8 cellular contexts compared by ENCODE assay signal in genomic region chr7:10412426-10413019, GRCh38.
DNase-seq lines count a peak whose midpoint lies in the region; ATAC-seq and TF ChIP-seq lines count a peak whose summit lies in the region.

No MANE protein-coding gene starts in this region.

- DNase-seq in BE2C (peak; percentile 54), GM13977 (ENCODE audit: low spot score) (peak; percentile 26), NCI-H1694 (lab: John Stamatoyannopoulos, UW) (peak; percentile 48), iPS DF 6.9 (ENCODE audit: low read depth, low spot score) (peak; percentile 22), type B pancreatic cell (ENCODE audit: extremely low spot score, unreplicated experiment) (no peak)
- peak; percentile 31 for DNase-seq in activated CD8-positive, alpha-beta T cell treated with anti-CD3 and anti-CD28 coated beads for 36 hours
- DNase-seq in effector memory CD8-positive, alpha-beta T cell: no peak

- H3K36me3 ChIP-seq in BE2C: no peaks in the 10 kb centered on the region
- H3K36me3 ChIP-seq in iPS DF 6.9 (ENCODE audit: control insufficient read depth, insufficient read depth, low read length): no peaks in the 10 kb centered on the region

- H3K4me3 ChIP-seq in BE2C (ENCODE audit: low read depth, low read length) (no peak overlapping the region), iPS DF 6.9 (ENCODE audit: low read length) (no peak overlapping the region)

- H3K9me3 Mint-ChIP-seq in activated CD8-positive, alpha-beta T cell treated with anti-CD3 and anti-CD28 coated beads for 36 hours: no peaks in the 10 kb centered on the region
- no peaks in the 10 kb centered on the region for H3K9me3 Mint-ChIP-seq in type B pancreatic cell
- H3K9me3 Mint-ChIP-seq in effector memory CD8-positive, alpha-beta T cell: no peaks in the 10 kb centered on the region

- H3K4me1 Mint-ChIP-seq in activated CD8-positive, alpha-beta T cell treated with anti-CD3 and anti-CD28 coated beads for 36 hours (ENCODE audit: low read depth): no peaks in the 10 kb centered on the region
- no peaks in the 10 kb centered on the region for H3K4me1 Mint-ChIP-seq in type B pancreatic cell (ENCODE audit: unreplicated experiment)
- no peaks in the 10 kb centered on the region for H3K4me1 Mint-ChIP-seq in effector memory CD8-positive, alpha-beta T cell (ENCODE audit: low read depth in 2 of 2)

- no peak overlapping the region for H3K4me3 Mint-ChIP-seq in activated CD8-positive, alpha-beta T cell treated with anti-CD3 and anti-CD28 coated beads for 36 hours
- H3K4me3 Mint-ChIP-seq in type B pancreatic cell: no peak overlapping the region
- H3K4me3 Mint-ChIP-seq in effector memory CD8-positive, alpha-beta T cell: no peak overlapping the region

- intact Hi-C loops in activated CD8-positive, alpha-beta T cell treated with anti-CD3 and anti-CD28 coated beads for 36 hours (cut with micrococcal nuclease): loop anchor here (10.0 kb wide), 1 partner anchor 472 kb away; no protein-coding TSS in a partner anchor

- H3K4me1 ChIP-seq in BE2C (no peaks in the 10 kb centered on the region), iPS DF 6.9 (ENCODE audit: control insufficient read depth, insufficient read depth, low read length) (no peaks in the 10 kb centered on the region)

- H3K9me3 ChIP-seq in BE2C: no peaks in the 10 kb centered on the region
- no peaks in the 10 kb centered on the region for H3K9me3 ChIP-seq in iPS DF 6.9 (ENCODE audit: control insufficient read depth, insufficient read depth, low read length)

- POLR2A ChIA-PET in activated CD8-positive, alpha-beta T cell treated with anti-CD3 and anti-CD28 coated beads for 36 hours (lab: Charles Lee): no interaction called here

- no peak overlapping the region for H3K27ac Mint-ChIP-seq in activated CD8-positive, alpha-beta T cell treated with anti-CD3 and anti-CD28 coated beads for 36 hours
- H3K27ac Mint-ChIP-seq in type B pancreatic cell: no peak overlapping the region
- H3K27ac Mint-ChIP-seq in effector memory CD8-positive, alpha-beta T cell: no peak overlapping the region

- H3K27me3 ChIP-seq in BE2C (no peaks in the 10 kb centered on the region), iPS DF 6.9 (ENCODE audit: control insufficient read depth, insufficient read depth, low read length) (no peaks in the 10 kb centered on the region)

- no peak overlapping the region for H3K27ac ChIP-seq in iPS DF 6.9 (ENCODE audit: low read length)

- TF ChIP-seq CTCF in BE2C (IDR thresholded peaks at IDR 0.05; ENCODE audit: low read depth, low read length) (peak; percentile 80), GM13977 (IDR thresholded peaks at IDR 0.05; ENCODE audit: extremely low read depth, insufficient read depth, missing control alignments) (peak; percentile 67), type B pancreatic cell (conservative IDR thresholded peaks at IDR 0.05) (peak; percentile 89)
- peak; percentile 63 for TF ChIP-seq CTCF in activated CD8-positive, alpha-beta T cell treated with anti-CD3 and anti-CD28 coated beads for 36 hours (IDR thresholded peaks at IDR 0.05)

- no peaks in the 10 kb centered on the region for H3K27me3 Mint-ChIP-seq in activated CD8-positive, alpha-beta T cell treated with anti-CD3 and anti-CD28 coated beads for 36 hours
- H3K27me3 Mint-ChIP-seq in type B pancreatic cell: peaks cover 3% of the 10 kb centered on the region
- no peaks in the 10 kb centered on the region for H3K27me3 Mint-ChIP-seq in effector memory CD8-positive, alpha-beta T cell

- CTCF ChIA-PET in activated CD8-positive, alpha-beta T cell treated with anti-CD3 and anti-CD28 coated beads for 36 hours (lab: Charles Lee): interaction anchor here (0.8 to 1.4 kb wide), 7 partner anchors 9 to 1997 kb away, joined by 3 to 5 read pairs (median 3); no protein-coding TSS in a partner anchor

- no peaks in the 10 kb centered on the region for H3K36me3 Mint-ChIP-seq in activated CD8-positive, alpha-beta T cell treated with anti-CD3 and anti-CD28 coated beads for 36 hours (ENCODE audit: low read depth)
- H3K36me3 Mint-ChIP-seq in type B pancreatic cell: no peaks in the 10 kb centered on the region
- H3K36me3 Mint-ChIP-seq in effector memory CD8-positive, alpha-beta T cell (ENCODE audit: insufficient read depth): no peaks in the 10 kb centered on the region

- no CpG with 5 or more reads among the region's 3 CpGs for WGBS in iPS DF 6.9 (ENCODE audit: insufficient coverage, insufficient read length)

- peak; percentile 93 for ATAC-seq in HG02885 (IDR thresholded peaks at IDR 0.05; ENCODE audit: poor library complexity, unreplicated experiment)
- peak; percentile 42 for ATAC-seq in activated CD8-positive, alpha-beta T cell treated with anti-CD3 and anti-CD28 coated beads for 36 hours
- ATAC-seq in effector memory CD8-positive, alpha-beta T cell (replicated peaks): no peak

- in situ Hi-C loops in GM13977 (cut with MboI; ENCODE audit: low pct_unique_long_range_greater_than_20kb, low sequenced_read_pairs, unreplicated experiment): no loop called here

Comparison
In these comparisons a context has a peak if more than half of its experiments do, and no peak if none do; other contexts are left out.
1. DNase-seq: peak in BE2C (single experiment), GM13977 (single experiment), NCI-H1694 (single experiment), activated CD8-positive, alpha-beta T cell treated with anti-CD3 and anti-CD28 coated beads for 36 hours (single experiment) and iPS DF 6.9 (single experiment); none in type B pancreatic cell (single experiment) and effector memory CD8-positive, alpha-beta T cell (0 of 3).
2. Peak in every context shown above with its lines, with median percentiles within 50 percentile points of each other: CTCF ChIP-seq.